Comparison of ENCODE assay signal across 8 cellular contexts in the genomic region with DNA sequence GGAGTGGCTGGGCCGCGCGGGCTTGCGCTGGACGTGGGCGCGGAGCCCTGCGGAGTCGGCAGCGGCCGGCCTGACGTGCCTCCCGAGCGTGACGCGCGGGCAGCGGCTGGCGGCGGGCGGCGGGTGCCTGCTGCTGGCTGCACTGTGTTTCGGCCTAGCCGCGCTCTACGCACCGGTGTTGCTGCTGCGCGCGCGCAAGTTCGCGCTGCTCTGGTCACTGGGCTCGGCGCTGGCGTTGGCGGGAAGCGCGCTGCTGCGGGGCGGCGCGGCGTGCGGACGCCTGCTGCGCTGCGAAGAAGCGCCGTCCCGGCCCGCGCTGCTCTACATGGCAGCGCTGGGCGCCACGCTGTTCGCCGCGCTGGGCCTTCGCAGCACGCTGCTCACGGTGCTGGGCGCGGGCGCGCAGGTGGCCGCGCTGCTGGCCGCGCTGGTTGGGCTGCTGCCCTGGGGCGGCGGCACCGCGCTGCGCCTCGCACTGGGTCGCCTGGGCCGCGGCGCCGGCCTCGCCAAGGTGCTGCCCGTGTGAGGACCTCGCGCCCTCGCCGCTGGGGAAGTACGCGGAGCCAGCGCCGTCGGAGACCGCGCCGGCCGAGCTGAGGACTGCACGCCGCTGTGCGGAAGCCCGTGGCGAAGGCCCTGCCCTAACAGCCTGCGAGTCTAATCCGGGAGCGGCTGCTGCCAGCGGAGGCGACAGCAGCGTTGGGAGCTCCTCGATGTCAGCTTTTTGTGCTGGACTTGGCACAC. TPM values are rescaled to one million over a fixed set of nuclear protein-coding genes. Genes with fewer than 3 reads are reported as not detected.
DNase-seq lines count a peak whose midpoint lies in the region; ATAC-seq and FAIRE-seq lines count a peak whose summit lies in the region.

No MANE protein-coding gene starts in this region.

- intact Hi-C loops in activated CD4-positive, alpha-beta memory T cell treated with anti-CD3 and anti-CD28 coated beads for 36 hours (cut with micrococcal nuclease), result loop anchor here (1.0 to 5.0 kb wide), 8 partner anchors 35 to 389 kb away; a partner anchor contains a TSS

- ATAC-seq in HG03439 (IDR thresholded peaks at IDR 0.05; ENCODE audit: unreplicated experiment), result peak; percentile 36

- peaks cover 37% of the 10 kb centered on the region for H3K4me1 Mint-ChIP-seq in activated CD4-positive, alpha-beta memory T cell treated with anti-CD3 and anti-CD28 coated beads for 36 hours (ENCODE audit: low read depth)

- H3K4me3 Mint-ChIP-seq in activated CD4-positive, alpha-beta memory T cell treated with anti-CD3 and anti-CD28 coated beads for 36 hours, result peak overlapping the region; percentile 92

- POLR2A ChIA-PET in activated CD4-positive, alpha-beta memory T cell treated with anti-CD3 and anti-CD28 coated beads for 36 hours (lab: Charles Lee), result interaction anchor here (0.5 to 2.0 kb wide), 11 partner anchors 9 to 389 kb away, joined by 3 to 8 read pairs (median 4); a partner anchor contains a TSS

- no peaks in the 10 kb centered on the region for H3K27me3 Mint-ChIP-seq in activated CD4-positive, alpha-beta memory T cell treated with anti-CD3 and anti-CD28 coated beads for 36 hours

- H3K36me3 Mint-ChIP-seq in activated CD4-positive, alpha-beta memory T cell treated with anti-CD3 and anti-CD28 coated beads for 36 hours, result peaks cover 21% of the 10 kb centered on the region

- DNase-seq in C1 segment of cervical spinal cord (lab: John Stamatoyannopoulos, UW) (peak in 13 of 14 donors; percentile 34 to 84 (median 61)), GM19239 (ENCODE audit: insufficient read length, low spot score) (peak; percentile 71), NCI-H69 (lab: John Stamatoyannopoulos, UW) (peak; percentile 77), ecto neural progenitor cell (ENCODE audit: low spot score) (peak; percentile 84), lung microvascular endothelial cell (ENCODE audit: low read depth in 2 of 2) (peak; percentile 86 to 87)
- DNase-seq in activated CD4-positive, alpha-beta memory T cell treated with anti-CD3 and anti-CD28 coated beads for 36 hours, result peak; percentile 88
- peak; percentile 59 to 70 (median 62) for DNase-seq in stimulated activated CD4-positive, alpha-beta T cell treated with anti-CD3 and anti-CD28 coated beads, TNF-alpha, amount 100 ng/mL, for 48 hours (ENCODE audit: low read depth in 3 of 3)

- peak; percentile 90 for FAIRE-seq in GM19239 (lab: Jason Lieb, UNC)

- H3K9me3 Mint-ChIP-seq in activated CD4-positive, alpha-beta memory T cell treated with anti-CD3 and anti-CD28 coated beads for 36 hours, result no peaks in the 10 kb centered on the region

- H3K27ac Mint-ChIP-seq in activated CD4-positive, alpha-beta memory T cell treated with anti-CD3 and anti-CD28 coated beads for 36 hours, result peak overlapping the region; percentile 95

- CTCF ChIA-PET in activated CD4-positive, alpha-beta memory T cell treated with anti-CD3 and anti-CD28 coated beads for 36 hours (lab: Charles Lee), result interaction anchor here (1.0 to 1.6 kb wide), 3 partner anchors 9 to 109 kb away, joined by 3 to 5 read pairs (median 3); a partner anchor contains a TSS

RNA-seq across cellular contexts. Expression of a gene that starts 0.5 kb away (rescaled TPM):
- total RNA-seq in activated CD4-positive, alpha-beta memory T cell treated with anti-CD3 and anti-CD28 coated beads for 36 hours, result 1 to 10 TPM; 3.1 to 3.6 TPM
- 2.6 and 5.8 TPM in 2 replicates for total RNA-seq in lung microvascular endothelial cell

RNA-seq across cellular contexts. Expression of a gene that starts 26.5 kb away (rescaled TPM):
- 10 to 100 TPM; 12.3 to 13.1 TPM for total RNA-seq in activated CD4-positive, alpha-beta memory T cell treated with anti-CD3 and anti-CD28 coated beads for 36 hours
- total RNA-seq in lung microvascular endothelial cell, result 3.6 and 5.0 TPM in 2 replicates

RNA-seq across cellular contexts. Expression of a gene that starts 55.9 kb away (rescaled TPM):
- total RNA-seq in activated CD4-positive, alpha-beta memory T cell treated with anti-CD3 and anti-CD28 coated beads for 36 hours, result not detected
- total RNA-seq in lung microvascular endothelial cell, result not detected in 2 replicates

Comparison
In these comparisons a context has a peak if more than half of its experiments do, and no peak if none do; other contexts are left out.
1. Peak in every context shown above with its lines: DNase-seq and ATAC-seq.